In genomic region chr17:6384481-6384880, GRCh38 we compare ENCODE assay signal across 36 cellular contexts. TPM values are rescaled to one million over a fixed set of nuclear protein-coding genes. Genes with fewer than 3 reads are reported as not detected.
"Had no signal": no experiment of that assay in that cellular context is flagged by ENCODE, and none has a peak within 500 bp of the region (broad histone marks: within the 10 kb centered on the region; RNA-seq: fewer than 3 reads in every experiment).

No MANE protein-coding gene starts in this region.

- H3K4me2 ChIP-seq: hepatocyte, neural progenitor cell, smooth muscle cell had no signal

- H3K27ac ChIP-seq: hepatocyte, left ventricle myocardium inferior, neural progenitor cell, neutrophil, ovary, right atrium auricular region, right lobe of liver, suprapubic skin, thoracic aorta, tibial artery, upper lobe of right lung had no signal

- H3K27ac Mint-ChIP-seq: mesothelial cell of epicardium; naive B cell; natural killer cell; nephron progenitor cell; neural progenitor cell; progenitor cell of endocrine pancreas; stimulated activated memory B cell treated with anti-CD40 and anti-IgM and Interleukin-4, amounts not matched to agents 10 μg/mL and 1 μg/mL and 100 μg/mL, for 72 hours had no signal

- H3K9ac ChIP-seq: neural progenitor cell had no signal

- H3K4me3 Mint-ChIP-seq: mesothelial cell of epicardium; naive B cell; natural killer cell; nephron progenitor cell; neural progenitor cell; stimulated activated memory B cell treated with anti-CD40 and anti-IgM and Interleukin-4, amounts not matched to agents 10 μg/mL and 1 μg/mL and 100 μg/mL, for 72 hours had no signal

- H2AFZ ChIP-seq: hepatocyte, neural progenitor cell had no signal

- DNase-seq: islet precursor cell; left ventricle myocardium inferior; mesendoderm; naive B cell; natural killer cell; nephron progenitor cell; occipital lobe; ovary; right lobe of liver; stimulated activated CD4-positive, alpha-beta T cell treated with anti-CD3 and anti-CD28 coated beads, Interleukin-1b, Interleukin-23, amount 100 ng/mL, for 48 hours; stimulated activated CD4-positive, alpha-beta T cell treated with anti-CD3 and anti-CD28 coated beads, Interleukin-2, amount 100 ng/mL, for 48 hours; stimulated activated CD4-positive, alpha-beta T cell treated with anti-CD3 and anti-CD28 coated beads, Interleukin-4, amount 100 ng/mL, for 4 hours; stimulated activated CD8-positive, alpha-beta memory T cell treated with anti-CD3 and anti-CD28 coated beads, Interleukin-4, amount 100 ng/mL, for 48 hours; stimulated activated naive CD4-positive, alpha-beta T cell treated with Interleukin-2 at 50 U/mL for 16 hours; tibial artery; trophoblast cell; upper lobe of right lung had no signal

- ATAC-seq: natural killer cell, upper lobe of right lung had no signal

- H3K9me3 ChIP-seq: left ventricle myocardium inferior, neutrophil, ovary, right atrium auricular region, right lobe of liver, suprapubic skin, thoracic aorta, tibial artery, upper lobe of right lung had no signal

- H3K4me1 Mint-ChIP-seq: mesothelial cell of epicardium; naive B cell; natural killer cell; nephron progenitor cell; stimulated activated memory B cell treated with anti-CD40 and anti-IgM and Interleukin-4, amounts not matched to agents 10 μg/mL and 1 μg/mL and 100 μg/mL, for 72 hours had no signal

- H3K36me3 Mint-ChIP-seq: mesothelial cell of epicardium; naive B cell; natural killer cell; stimulated activated memory B cell treated with anti-CD40 and anti-IgM and Interleukin-4, amounts not matched to agents 10 μg/mL and 1 μg/mL and 100 μg/mL, for 72 hours had no signal

- H3K27me3 ChIP-seq: hepatocyte, neural progenitor cell, ovary, right atrium auricular region, right lobe of liver, upper lobe of right lung had no signal

- H3K9me3 Mint-ChIP-seq: natural killer cell; stimulated activated memory B cell treated with anti-CD40 and anti-IgM and Interleukin-4, amounts not matched to agents 10 μg/mL and 1 μg/mL and 100 μg/mL, for 72 hours had no signal

- H3K79me2 ChIP-seq: hepatocyte had no signal

- H3K36me3 ChIP-seq: left ventricle myocardium inferior, neural progenitor cell, neutrophil, ovary, right atrium auricular region, right lobe of liver, suprapubic skin, thoracic aorta, tibial artery, upper lobe of right lung had no signal

- H3K4me1 ChIP-seq: left ventricle myocardium inferior, neural progenitor cell, right atrium auricular region, right lobe of liver, suprapubic skin, tibial artery, upper lobe of right lung had no signal

- H3K4me3 ChIP-seq: hepatocyte, left ventricle myocardium inferior, lung, neural progenitor cell, ovary, right atrium auricular region, right lobe of liver, smooth muscle cell, suprapubic skin, thoracic aorta, tibial artery, upper lobe of right lung had no signal

- FAIRE-seq: urothelium cell line had no signal

RNA-seq across cellular contexts. Expression of gene AIPL1, which starts 50.4 kb away (rescaled TPM):
- total RNA-seq: hepatocyte, kidney epithelial cell, left ventricle myocardium inferior, lower leg skin, lung, mesothelial cell of epicardium, natural killer cell, occipital lobe, ovary, progenitor cell of endocrine pancreas, pulmonary artery endothelial cell, renal cortical epithelial cell, right atrium auricular region, right lobe of liver, skeletal muscle tissue, smooth muscle cell, subcutaneous adipose tissue, suprapubic skin, thoracic aorta, upper lobe of right lung had no signal
- polyA plus RNA-seq: hepatocyte, lung, ovary, smooth muscle cell had no signal

RNA-seq across cellular contexts. Expression of gene PIMREG, which starts 59.8 kb away (rescaled TPM):
- total RNA-seq: mononuclear cell, thoracic aorta had no signal
